In genomic region chr12:86945685-86946196, GRCh38 we compare ENCODE assay signal across 21 cellular contexts.
DNase-seq lines count a peak whose midpoint lies in the region; ATAC-seq, FAIRE-seq and TF ChIP-seq lines count a peak whose summit lies in the region.
"Had no signal": no experiment of that assay in that cellular context is flagged by ENCODE, and none has a peak within 500 bp of the region (broad histone marks: within the 10 kb centered on the region; RNA-seq: fewer than 3 reads in every experiment).

No MANE protein-coding gene starts in this region.

- no peak overlapping the region for H2AFZ ChIP-seq in H1 (ENCODE audit: low read length)

- H3K36me3 ChIP-seq in HUES48 (ENCODE audit: control insufficient read depth, insufficient read depth, low read length), result no peaks in the 10 kb centered on the region
- no peaks in the 10 kb centered on the region for H3K36me3 ChIP-seq in H1 (ENCODE audit: control insufficient read depth in 2 of 4, insufficient read depth in 4 of 4, low read length in 3 of 4)
- no peaks in the 10 kb centered on the region for H3K36me3 ChIP-seq in mesendoderm (ENCODE audit: control insufficient read depth, insufficient read depth, low read length)
- H3K36me3 ChIP-seq: BE2C, HAP-1 had no signal

- H3K23ac ChIP-seq in H1 (ENCODE audit: insufficient read length), result no peak overlapping the region
- no peak overlapping the region for H3K23ac ChIP-seq in mesendoderm (ENCODE audit: low read length)

- no peak overlapping the region for H3K14ac ChIP-seq in H1 (ENCODE audit: insufficient read length)

- no peak overlapping the region for H4K91ac ChIP-seq in H1 (replicated peaks; ENCODE audit: insufficient read length, low read length)

- peak overlapping the region; percentile 29 to 30; a peak in 3 of 4 replicates for H3K4me2 ChIP-seq in H1 (ENCODE audit: insufficient read depth in 1 of 2, low read depth in 2 of 2, low read length in 2 of 2)
- H3K4me2 ChIP-seq in mesendoderm (ENCODE audit: low read length), result no peak overlapping the region
- H3K4me2 ChIP-seq: KMS-11 had no signal

- no peak overlapping the region for H2BK20ac ChIP-seq in H1 (ENCODE audit: low read length)

- H3K9ac ChIP-seq in HUES48 (ENCODE audit: low read depth, low read length) (no peak overlapping the region), H1 (replicated peaks in 1 of 4; ENCODE audit: extremely low read depth in 1 of 4, low read depth in 3 of 4, low read length in 3 of 4) (no peak overlapping the region), mesendoderm (ENCODE audit: low read length) (no peak overlapping the region)
- H3K9ac ChIP-seq: KMS-11 had no signal

- no peak overlapping the region for H2BK12ac ChIP-seq in H1 (ENCODE audit: low read depth, low read length)

- no peaks in the 10 kb centered on the region for H3K23me2 ChIP-seq in H1 (ENCODE audit: low read depth, low read length)

- no peaks in the 10 kb centered on the region for H3K27me3 ChIP-seq in HUES48 (ENCODE audit: control insufficient read depth, insufficient read depth, low read length)
- no peaks in the 10 kb centered on the region for H3K27me3 ChIP-seq in H1 (replicated peaks in 1 of 4; ENCODE audit: control insufficient read depth in 3 of 4, extremely low read depth in 1 of 4, insufficient read depth in 3 of 4, low read length in 3 of 4)
- H3K27me3 ChIP-seq in mesendoderm (ENCODE audit: insufficient read depth, low read length, poor library complexity), result no peaks in the 10 kb centered on the region
- H3K27me3 ChIP-seq: BE2C had no signal

- TF ChIP-seq RAD21 in H1 (IDR thresholded peaks at IDR 0.05 in 1 of 2, conservative IDR thresholded peaks at IDR 0.05 in 1 of 2; ENCODE audit: low read depth in 2 of 2, low read length in 2 of 2), result no peak

- DNase-seq in H1 (ENCODE audit: low read depth in 1 of 2, low spot score in 2 of 2) (no peak), mesendoderm (peak; percentile 42), dedifferentiated amniotic fluid mesenchymal stem cell (ENCODE audit: extremely low spot score) (no peak), caudate nucleus (lab: John Stamatoyannopoulos, UW) (no peak)
- DNase-seq: ACHN; BE2C; C1 segment of cervical spinal cord; CD4-positive, CD25-positive, alpha-beta regulatory T cell; CD8-positive, alpha-beta memory T cell; COR-L47; GDM1; GOT3 had no signal

- H2AK5ac ChIP-seq in H1 (ENCODE audit: low read depth, low read length), result no peak overlapping the region
- H2AK5ac ChIP-seq in mesendoderm (ENCODE audit: low read length), result no peak overlapping the region

- H3K4ac ChIP-seq in H1 (replicated peaks; ENCODE audit: insufficient read length, low read depth, low read length) (no peak overlapping the region), mesendoderm (ENCODE audit: low read depth, low read length) (no peak overlapping the region)

- H2BK120ac ChIP-seq in H1 (replicated peaks; ENCODE audit: low read depth, low read length) (no peak overlapping the region), mesendoderm (ENCODE audit: low read depth, low read length) (no peak overlapping the region)

- H3K79me2 ChIP-seq in H1 (ENCODE audit: control insufficient read depth in 1 of 2, insufficient read depth in 2 of 2, low read length in 2 of 2) (no peaks in the 10 kb centered on the region), mesendoderm (ENCODE audit: control insufficient read depth, insufficient read depth, low read length) (no peaks in the 10 kb centered on the region)

- CTCF ChIA-PET in H1 (lab: Charles Lee; ENCODE audit: partially characterized antibody), result no interaction called here

- ATAC-seq in HG02981 (IDR thresholded peaks at IDR 0.05; ENCODE audit: unreplicated experiment), result no peak

- no peaks in the 10 kb centered on the region for H4K20me1 ChIP-seq in H1 (replicated peaks in 1 of 2; ENCODE audit: control insufficient read depth in 1 of 2, insufficient read depth in 2 of 2, low read length in 2 of 2)

- H2BK5ac ChIP-seq in H1 (ENCODE audit: low read depth, low read length) (peak overlapping the region; percentile 27; the same call in 1 of the 2 replicates), mesendoderm (ENCODE audit: low read length) (no peak overlapping the region)

- H3K27ac ChIP-seq in HUES48 (ENCODE audit: low read depth, low read length) (peak overlapping the region; percentile 79), H1 (ENCODE audit: low read depth, low read length) (no peak overlapping the region), mesendoderm (ENCODE audit: low read depth, low read length) (no peak overlapping the region), caudate nucleus (ENCODE audit: low read depth, low read length) (no peak overlapping the region)
- H3K27ac ChIP-seq: KMS-11 had no signal

- TF ChIP-seq POLR2A in H1 (IDR thresholded peaks at IDR 0.05; ENCODE audit: control extremely low read depth in 1 of 2, low read depth in 2 of 2, low read length in 2 of 2), result no peak

- H2BK15ac ChIP-seq in H1 (ENCODE audit: low read length) (no peak overlapping the region), mesendoderm (replicated peaks; ENCODE audit: low read depth) (no peak overlapping the region)

- TF ChIP-seq EP300 in H1 (IDR thresholded peaks at IDR 0.05; ENCODE audit: borderline replicate concordance in 1 of 2, low read depth in 2 of 2, low read length in 2 of 2), result no peak

- H4K5ac ChIP-seq in H1 (ENCODE audit: insufficient read length, low read depth, low read length) (peak overlapping the region; percentile 94), mesendoderm (ENCODE audit: low read length) (no peak overlapping the region)

- peak; percentile 60 for FAIRE-seq in H1 (lab: Jason Lieb, UNC)
- FAIRE-seq: A204.1, D721Med, GM12892, GM18507, HTR-8/SVneo had no signal

- H3K18ac ChIP-seq in H1 (ENCODE audit: extremely low read depth, low read length) (no peak overlapping the region; the same call in 1 of the 2 replicates), mesendoderm (ENCODE audit: low read length) (peak overlapping the region; percentile 68)

- TF ChIP-seq CTCF in H1 (IDR thresholded peaks at IDR 0.05; ENCODE audit: control extremely low read depth in 1 of 3, insufficient read depth in 1 of 3, low read depth in 1 of 3, low read length in 3 of 3), result no peak

- no peak overlapping the region for H3K56ac ChIP-seq in H1 (replicated peaks; ENCODE audit: insufficient read length, low read depth, low read length)
- no peak overlapping the region for H3K56ac ChIP-seq in mesendoderm (ENCODE audit: low read length)

- H3K9me3 ChIP-seq in HUES48 (ENCODE audit: control insufficient read depth, insufficient read depth, low read length) (no peaks in the 10 kb centered on the region), H1 (ENCODE audit: insufficient read depth in 2 of 2, low read depth in 1 of 2, low read length in 1 of 2) (no peaks in the 10 kb centered on the region)
- H3K9me3 ChIP-seq: BE2C, HAP-1 had no signal

- WGBS in H1 (ENCODE audit: extremely low coverage in 1 of 2, insufficient coverage in 1 of 2, insufficient read length in 1 of 2, insufficient replicate concordance in 2 of 2, low coverage in 1 of 2, low lambda C conversion rate in 2 of 2, missing lambda C conversion rate in 1 of 2), 2 experiments, result 33% methylated on average over 1 of the region's 1 CpG; no CpG with 5 or more reads in 1 of the 2 experiments
- no CpG with 5 or more reads among the region's 1 CpG for WGBS in mesendoderm (ENCODE audit: extremely low coverage, insufficient coverage, low lambda C conversion rate)

- H3K79me1 ChIP-seq in H1 (ENCODE audit: low read depth, low read length) (no peaks in the 10 kb centered on the region), mesendoderm (ENCODE audit: low read length) (no peaks in the 10 kb centered on the region)

- H4K8ac ChIP-seq in H1 (ENCODE audit: extremely low read depth, insufficient read depth, low read length) (no peak overlapping the region), mesendoderm (ENCODE audit: low read depth, low read length) (no peak overlapping the region)

- POLR2A ChIA-PET in H1 (lab: Charles Lee; ENCODE audit: partially characterized antibody), result no interaction called here

- H3K4me3 ChIP-seq in HUES48 (ENCODE audit: low read depth, low read length) (peak overlapping the region; percentile 27; the same call in 1 of the 2 replicates), H1 (ENCODE audit: extremely low read depth in 1 of 4, insufficient read depth in 2 of 4, low read depth in 3 of 4, low read length in 4 of 4) (peak overlapping the region in 1 of 4 experiments; percentile 4; a peak in 1 of 8 replicates), mesendoderm (ENCODE audit: low read length) (no peak overlapping the region)
- H3K4me3 ChIP-seq: HAP-1 had no signal

- H3K4me1 ChIP-seq in HUES48 (ENCODE audit: control insufficient read depth, insufficient read depth, low read length), result peaks cover 35% of the 10 kb centered on the region
- H3K4me1 ChIP-seq in H1 (replicated peaks in 1 of 4; ENCODE audit: control insufficient read depth in 3 of 4, insufficient read depth in 4 of 4, low read length in 3 of 4), result peaks cover 0 to 18% (median 0%) of the 10 kb centered on the region in 4 experiments; a peak in 3 of 7 replicates
- no peaks in the 10 kb centered on the region for H3K4me1 ChIP-seq in mesendoderm (ENCODE audit: control insufficient read depth, low read depth, low read length)
- H3K4me1 ChIP-seq: HAP-1 had no signal

TF ChIP-seq in H1, 55 proteins besides CTCF, POLR2A, EP300 and RAD21 (continues in another document):
- TF ChIP-seq TAF7 (optimal IDR thresholded peaks at IDR 0.05; ENCODE audit: borderline replicate concordance, low read depth, low read length), result no peak
- TF ChIP-seq HDAC2 (IDR thresholded peaks at IDR 0.05; ENCODE audit: borderline replicate concordance in 1 of 2, low read depth in 2 of 2, low read length in 2 of 2), result no peak
